Comparison of ENCODE assay signal across 13 cellular contexts in the genomic region with DNA sequence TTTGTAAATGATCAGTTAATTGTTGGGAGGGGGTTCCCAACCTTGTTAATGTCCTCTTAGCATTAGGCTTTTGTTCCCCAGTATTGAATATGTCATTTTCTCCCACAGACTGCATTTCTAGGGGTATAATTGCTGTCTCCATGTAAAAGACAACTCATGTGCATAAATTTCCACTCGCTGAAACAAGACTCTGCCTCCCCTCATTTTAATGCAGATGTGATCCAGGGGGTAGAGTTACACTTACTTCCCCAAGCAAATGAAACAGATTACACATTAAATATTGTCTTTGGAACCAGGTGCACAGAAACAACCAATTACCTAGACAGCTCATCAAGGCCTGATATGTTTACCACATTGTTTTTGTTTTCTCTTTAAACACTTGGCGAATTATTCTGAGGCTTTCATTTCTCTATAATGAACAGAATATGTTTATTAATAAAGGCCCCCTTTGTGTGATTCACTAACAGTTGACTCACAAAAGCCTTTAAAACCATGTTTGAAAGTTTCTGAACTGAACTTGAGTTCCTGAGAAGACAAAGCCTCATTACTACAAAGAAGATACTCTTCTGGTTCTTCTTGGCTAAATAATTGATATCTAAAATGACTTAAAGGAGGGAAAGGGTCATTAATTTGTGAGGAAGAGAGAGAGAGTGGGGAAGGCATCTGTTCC.
DNase-seq lines count a peak whose midpoint lies in the region; ATAC-seq lines count a peak whose summit lies in the region.
"Had no signal": no experiment of that assay in that cellular context is flagged by ENCODE, and none has a peak within 500 bp of the region (broad histone marks: within the 10 kb centered on the region; RNA-seq: fewer than 3 reads in every experiment).

No MANE protein-coding gene starts in this region.

- no peaks in the 10 kb centered on the region for H3K27me3 Mint-ChIP-seq in central memory CD8-positive, alpha-beta T cell

- peak overlapping the region; percentile 36 for H3K4me3 Mint-ChIP-seq in central memory CD8-positive, alpha-beta T cell

- peaks cover 15% of the 10 kb centered on the region for H3K4me1 Mint-ChIP-seq in central memory CD8-positive, alpha-beta T cell

- no peaks in the 10 kb centered on the region for H3K9me3 Mint-ChIP-seq in central memory CD8-positive, alpha-beta T cell

- ATAC-seq in central memory CD8-positive, alpha-beta T cell (replicated peaks; ENCODE audit: extremely low read depth, poor library complexity, severe bottlenecking): no peak
- ATAC-seq in GM18870 (IDR thresholded peaks at IDR 0.05; ENCODE audit: unreplicated experiment): no peak
- ATAC-seq: mucosa of descending colon, Right ventricle myocardium inferior had no signal

- H3K36me3 Mint-ChIP-seq in central memory CD8-positive, alpha-beta T cell (ENCODE audit: insufficient read depth): peaks cover 2% of the 10 kb centered on the region

- H3K27ac Mint-ChIP-seq in central memory CD8-positive, alpha-beta T cell (ENCODE audit: low read depth): peak overlapping the region; percentile 13

- peak; percentile 47 for DNase-seq in NCI-H1436 (lab: John Stamatoyannopoulos, UW)
- no peak for DNase-seq in NCI-H1436 treated with DMSO at 0.1 percent for 48 hours (lab: John Stamatoyannopoulos, UW)
- peak; percentile 48 for DNase-seq in DMS53 (lab: John Stamatoyannopoulos, UW)
- peak; percentile 82 for DNase-seq in NCI-H748 treated with DMSO at 0.1 percent for 48 hours (lab: John Stamatoyannopoulos, UW)
- DNase-seq in central memory CD8-positive, alpha-beta T cell (ENCODE audit: low spot score in 2 of 2): no peak
- DNase-seq in NCI-H128 (lab: John Stamatoyannopoulos, UW; ENCODE audit: unreplicated experiment): no peak
- no peak for DNase-seq in stimulated activated CD4-positive, alpha-beta T cell treated with anti-CD3 and anti-CD28 coated beads, Interleukin-12 subunit alpha, Interleukin-12 subunit beta, amount 100 ng/mL, for 4 hours
- DNase-seq: Caco-2, mucosa of descending colon, spleen, testis had no signal

Comparison
In these comparisons a context has a peak if more than half of its experiments do, and no peak if none do; other contexts are left out.
1. DNase-seq: peak in NCI-H1436 (single experiment), DMS53 (single experiment) and NCI-H748 treated with DMSO at 0.1 percent for 48 hours (single experiment); none in NCI-H1436 treated with DMSO at 0.1 percent for 48 hours (single experiment), central memory CD8-positive, alpha-beta T cell (0 of 2), NCI-H128 (single experiment) and stimulated activated CD4-positive, alpha-beta T cell treated with anti-CD3 and anti-CD28 coated beads, Interleukin-12 subunit alpha, Interleukin-12 subunit beta, amount 100 ng/mL, for 4 hours (single experiment).